Comparison of ENCODE assay signal across 17 cellular contexts in the genomic region with DNA sequence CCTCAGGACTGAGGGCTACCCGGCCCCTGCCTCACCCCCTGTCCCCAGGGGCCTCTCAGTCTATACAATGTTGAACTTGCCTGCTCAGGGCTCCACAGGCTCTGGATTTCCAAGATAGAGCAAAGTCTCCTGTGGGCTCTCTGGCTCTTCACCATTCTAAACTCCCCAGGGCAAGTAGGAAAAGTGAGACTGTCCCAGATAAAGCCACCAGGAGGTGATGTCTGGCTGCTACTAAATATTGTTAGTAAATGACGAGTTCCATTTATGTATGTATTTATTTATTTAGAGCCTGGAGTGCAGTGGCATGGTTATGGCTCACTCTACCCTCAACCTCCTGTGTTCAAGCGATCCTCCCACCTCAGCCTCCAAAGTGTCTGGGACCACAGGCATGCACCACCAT.
A peak's percentile ranks its signal among the peaks of the same experiment; 100 is the strongest.
DNase-seq lines count a peak whose midpoint lies in the region; ATAC-seq, FAIRE-seq and TF ChIP-seq lines count a peak whose summit lies in the region.
"Had no signal": no experiment of that assay in that cellular context is flagged by ENCODE, and none has a peak within 500 bp of the region (broad histone marks: within the 10 kb centered on the region; RNA-seq: fewer than 3 reads in every experiment).

No MANE protein-coding gene starts in this region.

- H3K79me2 ChIP-seq in K562 (ENCODE audit: control insufficient read depth, insufficient read depth, low read length) = no peaks in the 10 kb centered on the region
- H3K79me2 ChIP-seq: parathyroid adenoma had no signal

- POLR2A ChIA-PET in K562 (lab: Yijun Ruan, JAX) = no interaction called here

- peak in 1 of 2 experiments; percentile 52; a peak in 2 of 4 replicates for TF ChIP-seq RAD21 in K562 (CRISPR knock-in tag; conservative IDR thresholded peaks at IDR 0.05 in 1 of 2, IDR thresholded peaks at IDR 0.05 in 1 of 2)

- 0% methylated on average over 2 of the region's 3 CpGs for WGBS in K562 (ENCODE audit: insufficient coverage, low coverage, missing lambda C conversion rate)

- H3K36me3 ChIP-seq in cardiac muscle cell (no peaks in the 10 kb centered on the region), K562 (ENCODE audit: control insufficient read depth, insufficient read depth, low read length) (no peaks in the 10 kb centered on the region), upper lobe of right lung (no peaks in the 10 kb centered on the region)
- H3K36me3 ChIP-seq: left lung, vagina had no signal

- CTCF ChIA-PET in K562 (lab: Yijun Ruan, JAX; ENCODE audit: low intra/inter-chr PET ratio) = interaction anchor here (0.8 to 1.1 kb wide), 2 partner anchors 200 to 201 kb away, joined by 3 read pairs; no protein-coding TSS in a partner anchor

- in situ Hi-C loops in K562 (cut with MboI) = loop anchor here (25.0 kb wide), 1 partner anchor 387 kb away; no protein-coding TSS in a partner anchor

- no peak overlapping the region for H2AFZ ChIP-seq in K562 (ENCODE audit: low read depth, low read length)
- H2AFZ ChIP-seq: parathyroid adenoma had no signal

- no peak for TF ChIP-seq EP300 in K562 (IDR thresholded peaks at IDR 0.05; ENCODE audit: low read length)

- no peaks in the 10 kb centered on the region for H3K27me3 ChIP-seq in cardiac muscle cell
- peaks cover 5 to 29% of the 10 kb centered on the region in 2 experiments; a peak in 3 of 5 replicates for H3K27me3 ChIP-seq in K562 (ENCODE audit: control insufficient read depth in 2 of 2, insufficient read depth in 2 of 2, low read length in 2 of 2)
- H3K27me3 ChIP-seq in upper lobe of right lung = no peaks in the 10 kb centered on the region
- H3K27me3 ChIP-seq: left lung, vagina had no signal

- H3K27ac ChIP-seq in cardiac muscle cell (no peak overlapping the region), K562 (ENCODE audit: extremely low read depth, low read depth, low read length) (no peak overlapping the region), upper lobe of right lung (no peak overlapping the region)
- H3K27ac ChIP-seq: left lung, parathyroid adenoma, skin epidermis, vagina had no signal

- H3K9me1 ChIP-seq in K562 (ENCODE audit: control insufficient read depth, insufficient read depth, low read length) = no peaks in the 10 kb centered on the region

- no peak for FAIRE-seq in K562 (lab: Jason Lieb, UNC)
- FAIRE-seq: G401.6 had no signal

- no peak overlapping the region for H3K4me3 ChIP-seq in cardiac muscle cell
- H3K4me3 ChIP-seq in K562 = no peak overlapping the region
- no peak overlapping the region for H3K4me3 ChIP-seq in upper lobe of right lung
- H3K4me3 ChIP-seq: left lung, skin epidermis, vagina had no signal

- no peaks in the 10 kb centered on the region for H3K4me1 ChIP-seq in cardiac muscle cell (ENCODE audit: low read depth)
- H3K4me1 ChIP-seq in K562 (replicated peaks in 1 of 2; ENCODE audit: control insufficient read depth in 2 of 2, insufficient read depth in 2 of 2, low read length in 2 of 2) = peaks cover 0 to 3% of the 10 kb centered on the region in 2 experiments; a peak in 1 of 5 replicates
- H3K4me1 ChIP-seq in upper lobe of right lung = no peaks in the 10 kb centered on the region
- H3K4me1 ChIP-seq: left lung, parathyroid adenoma, vagina had no signal

- BruUV-seq in K562 (replicated peaks; lab: Mats Ljungman, UMichigan) = no TSS peak

- H3K9me3 ChIP-seq in cardiac muscle cell (ENCODE audit: low read depth) (no peaks in the 10 kb centered on the region), K562 (replicated peaks; ENCODE audit: control insufficient read depth, insufficient read depth, low read depth, low read length) (no peaks in the 10 kb centered on the region), upper lobe of right lung (no peaks in the 10 kb centered on the region)
- H3K9me3 ChIP-seq: left lung, vagina had no signal

- intact Hi-C loops in Right ventricle myocardium inferior (cut with DNase I) (no loop called here), K562 (cut with micrococcal nuclease) (loop anchor here (1.0 to 5.0 kb wide), 2 partner anchors 201 to 397 kb away; no protein-coding TSS in a partner anchor), upper lobe of right lung (cut with DNase I) (no loop called here)

- peak in 1 of 2 donors; percentile 4 for DNase-seq in cardiac muscle cell (ENCODE audit: low read depth in 1 of 2, low spot score in 1 of 2)
- no peak for DNase-seq in Right ventricle myocardium inferior (ENCODE audit: missing footprints)
- peak in 3 of 4 experiments; percentile 8 to 13 (median 9) for DNase-seq in K562 (ENCODE audit: extremely low read depth in 1 of 4, low spot score in 3 of 4)
- no peak for DNase-seq in upper lobe of right lung
- no peak for DNase-seq in omental fat pad (ENCODE audit: low spot score)
- no peak for DNase-seq in SW480 (ENCODE audit: low spot score)
- DNase-seq: activated gamma-delta T cell, COR-L47, left lung, NCI-H526 treated with DMSO at 0.1 percent for 48 hours had no signal

- TF ChIP-seq CTCF in cardiac muscle cell (IDR thresholded peaks at IDR 0.05; ENCODE audit: low read depth, low read length) (peak; percentile 12), LNCAP (IDR thresholded peaks at IDR 0.05) (peak; percentile 32; the same call in 1 of the 2 replicates), K562 (IDR thresholded peaks at IDR 0.05 in 2 of 3, conservative IDR thresholded peaks at IDR 0.05 in 1 of 3; ENCODE audit: insufficient read depth in 2 of 3, low read depth in 1 of 3, low read length in 3 of 3) (peak; percentile 22 to 51 (median 41); a peak in 5 of 6 replicates), upper lobe of right lung (IDR thresholded peaks at IDR 0.05) (no peak), omental fat pad (IDR thresholded peaks at IDR 0.05) (no peak)

- H3K4me2 ChIP-seq in K562 (ENCODE audit: insufficient read depth, low read length) = no peak overlapping the region

- no peak for TF ChIP-seq POLR2A in K562 (conservative IDR thresholded peaks at IDR 0.05)

- H4K20me1 ChIP-seq in K562 (replicated peaks; ENCODE audit: control insufficient read depth, insufficient read depth, low read length) = no peaks in the 10 kb centered on the region

- ATAC-seq in Right ventricle myocardium inferior (no peak), K562 (peak; percentile 67), upper lobe of right lung (peak; percentile 26), omental fat pad (ENCODE audit: low FRiP score) (no peak), GM18861 (IDR thresholded peaks at IDR 0.05; ENCODE audit: unreplicated experiment) (no peak)
- ATAC-seq: left lung, WTC11 had no signal

- no peak overlapping the region for H3K9ac ChIP-seq in K562 (ENCODE audit: insufficient read depth in 1 of 2, low read depth in 2 of 2, low read length in 2 of 2)
- H3K9ac ChIP-seq: parathyroid adenoma had no signal

TF ChIP-seq in K562, 482 proteins besides CTCF, POLR2A, EP300 and RAD21:
- TF ChIP-seq SMC3 (conservative IDR thresholded peaks at IDR 0.05; ENCODE audit: insufficient read depth, low read depth, low read length) (0 out of 2 replicates have a peak, but pooled peaks have one; percentile 16), FOXJ2 (tag; IDR thresholded peaks at IDR 0.05) (no peak)

Comparison
In these comparisons a context has a peak if more than half of its experiments do, and no peak if none do; other contexts are left out.
1. DNase-seq: peak in K562 (3 of 4); none in Right ventricle myocardium inferior (single experiment), upper lobe of right lung (single experiment), omental fat pad (single experiment) and SW480 (single experiment).
2. CTCF ChIP-seq: peak in cardiac muscle cell (single experiment), LNCAP (single experiment) and K562 (3 of 3); none in upper lobe of right lung (single experiment) and omental fat pad (0 of 3).
3. ATAC-seq: peak in K562 (single experiment) and upper lobe of right lung (single experiment); none in Right ventricle myocardium inferior (single experiment), omental fat pad (single experiment) and GM18861 (single experiment).